Comparison of ENCODE assay signal across 8 cellular contexts in the genomic region with DNA sequence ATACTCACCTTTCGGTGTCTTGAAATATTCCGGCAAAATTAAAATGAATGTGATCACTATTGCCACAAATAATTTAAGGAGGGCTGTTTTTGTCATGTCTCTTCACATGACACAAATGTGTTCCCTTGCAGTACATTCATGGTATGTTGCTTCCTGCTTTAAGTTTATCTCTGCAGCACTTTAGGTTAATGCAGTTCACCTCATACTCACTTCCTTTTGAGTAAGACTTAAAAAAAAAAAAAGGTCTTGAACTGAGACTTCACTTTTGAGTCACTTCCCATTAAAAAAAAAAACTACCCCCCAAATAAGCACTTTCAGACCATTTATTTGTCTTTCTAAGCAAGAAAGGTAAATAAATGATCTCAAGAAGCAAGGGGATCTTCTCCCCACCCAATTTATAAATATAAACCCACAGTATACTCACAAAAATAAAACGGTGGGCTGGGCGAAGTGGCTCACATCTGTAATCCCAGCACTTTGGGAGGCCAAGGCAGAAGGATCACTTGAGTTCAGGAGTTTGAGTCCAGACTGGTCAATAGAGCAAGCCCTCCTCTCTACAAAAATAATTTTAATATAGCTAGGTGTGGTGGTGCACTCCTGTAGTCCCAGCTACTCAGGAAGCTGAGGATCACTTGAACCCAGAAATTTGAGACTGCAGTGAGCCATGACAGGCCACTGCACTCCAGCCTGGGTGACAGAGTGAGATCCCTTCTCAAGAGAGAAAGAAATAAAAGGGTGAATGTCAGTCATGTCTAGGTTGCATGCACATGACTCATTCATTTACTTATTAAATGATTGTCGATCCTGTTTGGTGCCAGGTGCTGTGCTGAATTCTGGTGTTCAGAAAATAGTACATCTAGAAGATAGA. TPM values are rescaled to one million over a fixed set of nuclear protein-coding genes. Genes with fewer than 3 reads are reported as not detected.
DNase-seq lines count a peak whose midpoint lies in the region; ATAC-seq and TF ChIP-seq lines count a peak whose summit lies in the region.

A gene with protein sequence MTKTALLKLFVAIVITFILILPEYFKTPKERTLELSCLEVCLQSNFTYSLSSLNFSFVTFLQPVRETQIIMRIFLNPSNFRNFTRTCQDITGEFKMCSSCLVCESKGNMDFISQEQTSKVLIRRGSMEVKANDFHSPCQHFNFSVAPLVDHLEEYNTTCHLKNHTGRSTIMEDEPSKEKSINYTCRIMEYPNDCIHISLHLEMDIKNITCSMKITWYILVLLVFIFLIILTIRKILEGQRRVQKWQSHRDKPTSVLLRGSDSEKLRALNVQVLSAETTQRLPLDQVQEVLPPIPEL (minus strand): TSS at position 192 of the 868 bp plus-strand sequence. CDS start 96 bp downstream, at position 96.

- no peak for TF ChIP-seq CTCF in CD14-positive monocyte (IDR thresholded peaks at IDR 0.05)
- no peak for TF ChIP-seq CTCF in epithelial cell of esophagus (IDR thresholded peaks at IDR 0.05; ENCODE audit: insufficient read depth, low read depth, low read length, missing control alignments)
- TF ChIP-seq CTCF in omental fat pad (IDR thresholded peaks at IDR 0.05), result no peak

- H3K4me1 Mint-ChIP-seq in CD14-positive monocyte, result peaks cover 37% of the 10 kb centered on the region

- no peaks in the 10 kb centered on the region for H3K27me3 Mint-ChIP-seq in CD14-positive monocyte (ENCODE audit: low read depth in 3 of 3)

- ATAC-seq in GM19025 (IDR thresholded peaks at IDR 0.05; ENCODE audit: low read depth, unreplicated experiment), result peak; percentile 42
- ATAC-seq in HG03103 (IDR thresholded peaks at IDR 0.05; ENCODE audit: low read depth, unreplicated experiment), result peak; percentile 59
- no peak for ATAC-seq in omental fat pad (ENCODE audit: low FRiP score)

- peak within 1 kb of the TSS; percentile 72 to 90 (median 86) for H3K27ac Mint-ChIP-seq in CD14-positive monocyte

- H3K4me3 Mint-ChIP-seq in CD14-positive monocyte, result peak within 1 kb of the TSS in 1 of 2 donors; percentile 20

- H3K4me3 ChIP-seq in epithelial cell of esophagus (ENCODE audit: low read length), result no peak within 1 kb of the TSS

- no peak for DNase-seq in CD14-positive monocyte (ENCODE audit: low spot score)
- peak; percentile 81 for DNase-seq in SIG-M5 (lab: John Stamatoyannopoulos, UW)
- DNase-seq in epithelial cell of esophagus (ENCODE audit: low read depth), result peak; percentile 75
- peak in 4 of 6 experiments; percentile 6 to 67 (median 66) for DNase-seq in stimulated activated naive CD4-positive, alpha-beta T cell (lab: John Stamatoyannopoulos, UW)
- DNase-seq in NCI-H748 (lab: John Stamatoyannopoulos, UW; ENCODE audit: unreplicated experiment), result no peak
- DNase-seq in omental fat pad (ENCODE audit: low spot score), result no peak

- no peaks in the 10 kb centered on the region for H3K9me3 Mint-ChIP-seq in CD14-positive monocyte

- intact Hi-C loops in CD14-positive monocyte (cut with micrococcal nuclease), result loop anchor here in 1 of 2 donors (5.0 kb wide), 1 partner anchor 175 kb away; a partner anchor contains a TSS

- H3K36me3 Mint-ChIP-seq in CD14-positive monocyte, result no peaks in the 10 kb centered on the region

RNA-seq across cellular contexts. Expression of the gene that starts here (rescaled TPM):
- polyA plus RNA-seq in CD14-positive monocyte, result 1 to 10 TPM in 1 of 2 donors, under 1 TPM in 1; 0.31 to 1.1 TPM
- under 1 TPM in 1 of 4 donors, not detected in 3; 0.82 TPM for total RNA-seq in omental fat pad

Comparison
In these comparisons a context has a peak if more than half of its experiments do, and no peak if none do; other contexts are left out.
1. DNase-seq: peak in SIG-M5 (single experiment), epithelial cell of esophagus (single experiment) and stimulated activated naive CD4-positive, alpha-beta T cell (4 of 6); none in CD14-positive monocyte (single experiment), NCI-H748 (single experiment) and omental fat pad (single experiment).